8 cellular contexts compared by ENCODE assay signal in genomic region chr6:90296346-90297123, GRCh38. TPM values are rescaled to one million over a fixed set of nuclear protein-coding genes. Genes with fewer than 3 reads are reported as not detected.
DNase-seq lines count a peak whose midpoint lies in the region; ATAC-seq and TF ChIP-seq lines count a peak whose summit lies in the region.

Gene BACH2, minus strand, starts transcription at chr6:90296843. Its CDS starts 287,999 bp downstream, at chr6:90008844.

- H3K4me1 Mint-ChIP-seq in IgD-negative memory B cell (peaks cover 18 to 38% (median 37%) of the 10 kb centered on the region in 3 donors), natural killer cell (peaks cover 11 to 21% of the 10 kb centered on the region in 2 donors)
- peaks cover 39 to 60% of the 10 kb centered on the region in 2 donors for H3K4me1 Mint-ChIP-seq in stimulated activated naive B cell treated with anti-CD40 and anti-IgM and Interleukin-4, amounts not matched to agents 10 μg/mL and 1 μg/mL and 100 μg/mL, for 72 hours

- peak within 1 kb of the TSS; percentile 83 to 90 (median 86) for H3K27ac ChIP-seq in Peyer's patch

- DNase-seq in COR-L47 (lab: John Stamatoyannopoulos, UW), result peak; percentile 89
- DNase-seq in Peyer's patch, result peak; percentile 85 to 99 (median 98)
- DNase-seq in activated T-helper 1 cell treated with anti-CD3 and anti-CD28 coated beads, Interleukin-2, amount 50 U/mL, for 16 hours (ENCODE audit: low read depth in 1 of 2, low spot score in 1 of 2), result peak; percentile 86
- DNase-seq in fibroblast of pulmonary artery (ENCODE audit: low read depth), result peak; percentile 85
- DNase-seq in natural killer cell, result peak; percentile 84
- DNase-seq in stimulated activated naive B cell treated with anti-CD40 and anti-IgM and Interleukin-4, amounts not matched to agents 10 μg/mL and 1 μg/mL and 100 μg/mL, for 72 hours, result peak; percentile 91

- H3K9me3 ChIP-seq in Peyer's patch, result no peaks in the 10 kb centered on the region

- H3K36me3 ChIP-seq in Peyer's patch, result no peaks in the 10 kb centered on the region

- H3K36me3 Mint-ChIP-seq in IgD-negative memory B cell, result no peaks in the 10 kb centered on the region
- H3K36me3 Mint-ChIP-seq in natural killer cell, result no peaks in the 10 kb centered on the region
- peaks cover 2 to 8% of the 10 kb centered on the region in 2 donors for H3K36me3 Mint-ChIP-seq in stimulated activated naive B cell treated with anti-CD40 and anti-IgM and Interleukin-4, amounts not matched to agents 10 μg/mL and 1 μg/mL and 100 μg/mL, for 72 hours

- intact Hi-C loops in natural killer cell (cut with micrococcal nuclease), result loop anchor here (1.0 to 5.0 kb wide), 5 partner anchors 22 to 344 kb away; no protein-coding TSS in a partner anchor

- H3K27ac Mint-ChIP-seq in IgD-negative memory B cell (peak within 1 kb of the TSS; percentile 88 to 100 (median 96)), natural killer cell (peak within 1 kb of the TSS; percentile 83 to 86)
- peak within 1 kb of the TSS; percentile 96 for H3K27ac Mint-ChIP-seq in stimulated activated naive B cell treated with anti-CD40 and anti-IgM and Interleukin-4, amounts not matched to agents 10 μg/mL and 1 μg/mL and 100 μg/mL, for 72 hours

- no peaks in the 10 kb centered on the region for H3K27me3 ChIP-seq in Peyer's patch

- H3K4me3 ChIP-seq in Peyer's patch, result peak within 1 kb of the TSS; percentile 54 to 88 (median 80)
- H3K4me3 ChIP-seq in fibroblast of pulmonary artery (replicated peaks; ENCODE audit: low read depth, low read length), result peak within 1 kb of the TSS; percentile 56

- H3K4me1 ChIP-seq in Peyer's patch, result peaks cover 0 to 14% (median 0%) of the 10 kb centered on the region in 4 donors

- ATAC-seq in GM21528 (IDR thresholded peaks at IDR 0.05; ENCODE audit: low FRiP score, unreplicated experiment) (peak; percentile 68), natural killer cell (peak; percentile 68 to 81 (median 72))
- peak; percentile 66 to 78 for ATAC-seq in stimulated activated naive B cell treated with anti-CD40 and anti-IgM and Interleukin-4, amounts not matched to agents 10 μg/mL and 1 μg/mL and 100 μg/mL, for 72 hours (replicated peaks)

- H3K27me3 Mint-ChIP-seq in IgD-negative memory B cell (peaks cover 4% of the 10 kb centered on the region), natural killer cell (ENCODE audit: low read depth in 2 of 2) (peaks cover 13 to 30% of the 10 kb centered on the region in 2 donors)
- H3K27me3 Mint-ChIP-seq in stimulated activated naive B cell treated with anti-CD40 and anti-IgM and Interleukin-4, amounts not matched to agents 10 μg/mL and 1 μg/mL and 100 μg/mL, for 72 hours, result no peaks in the 10 kb centered on the region

- H3K9me3 Mint-ChIP-seq in IgD-negative memory B cell, result no peaks in the 10 kb centered on the region
- no peaks in the 10 kb centered on the region for H3K9me3 Mint-ChIP-seq in natural killer cell
- no peaks in the 10 kb centered on the region for H3K9me3 Mint-ChIP-seq in stimulated activated naive B cell treated with anti-CD40 and anti-IgM and Interleukin-4, amounts not matched to agents 10 μg/mL and 1 μg/mL and 100 μg/mL, for 72 hours

- H3K4me3 Mint-ChIP-seq in IgD-negative memory B cell (peak within 1 kb of the TSS; percentile 93 to 100 (median 96)), natural killer cell (peak within 1 kb of the TSS; percentile 94)
- peak within 1 kb of the TSS; percentile 92 to 94 for H3K4me3 Mint-ChIP-seq in stimulated activated naive B cell treated with anti-CD40 and anti-IgM and Interleukin-4, amounts not matched to agents 10 μg/mL and 1 μg/mL and 100 μg/mL, for 72 hours

- peak in 5 of 6 experiments; percentile 9 to 31 (median 19) for TF ChIP-seq CTCF in Peyer's patch (IDR thresholded peaks at IDR 0.05)
- TF ChIP-seq CTCF in fibroblast of pulmonary artery (IDR thresholded peaks at IDR 0.05; ENCODE audit: low read length, missing control alignments), result no peak
- no peak for TF ChIP-seq CTCF in natural killer cell (IDR thresholded peaks at IDR 0.05)

- TF ChIP-seq POLR2A in Peyer's patch (IDR thresholded peaks at IDR 0.05), result peak in 1 of 2 donors; percentile 21

RNA-seq across cellular contexts. Expression of gene BACH2, which starts in this region (rescaled TPM):
- polyA plus RNA-seq in IgD-negative memory B cell, result 21.2 TPM
- total RNA-seq in Peyer's patch (10 to 100 TPM in 2 of 4 donors, 1 to 10 TPM in 1, under 1 TPM in 1; 0.18 to 26.4 (median 8.2) TPM), natural killer cell (10 to 100 TPM; 32.1 to 37.8 (median 32.7) TPM)

Comparison
In these comparisons a context has a peak if more than half of its experiments do, and no peak if none do; other contexts are left out.
1. Peak in every context shown above with its lines: DNase-seq, ATAC-seq, H3K4me3 ChIP-seq and H3K27ac ChIP-seq.
2. CTCF ChIP-seq: peak in Peyer's patch (5 of 6); none in fibroblast of pulmonary artery (single experiment) and natural killer cell (single experiment).